Comparison of ENCODE assay signal across 15 cellular contexts in the genomic region with DNA sequence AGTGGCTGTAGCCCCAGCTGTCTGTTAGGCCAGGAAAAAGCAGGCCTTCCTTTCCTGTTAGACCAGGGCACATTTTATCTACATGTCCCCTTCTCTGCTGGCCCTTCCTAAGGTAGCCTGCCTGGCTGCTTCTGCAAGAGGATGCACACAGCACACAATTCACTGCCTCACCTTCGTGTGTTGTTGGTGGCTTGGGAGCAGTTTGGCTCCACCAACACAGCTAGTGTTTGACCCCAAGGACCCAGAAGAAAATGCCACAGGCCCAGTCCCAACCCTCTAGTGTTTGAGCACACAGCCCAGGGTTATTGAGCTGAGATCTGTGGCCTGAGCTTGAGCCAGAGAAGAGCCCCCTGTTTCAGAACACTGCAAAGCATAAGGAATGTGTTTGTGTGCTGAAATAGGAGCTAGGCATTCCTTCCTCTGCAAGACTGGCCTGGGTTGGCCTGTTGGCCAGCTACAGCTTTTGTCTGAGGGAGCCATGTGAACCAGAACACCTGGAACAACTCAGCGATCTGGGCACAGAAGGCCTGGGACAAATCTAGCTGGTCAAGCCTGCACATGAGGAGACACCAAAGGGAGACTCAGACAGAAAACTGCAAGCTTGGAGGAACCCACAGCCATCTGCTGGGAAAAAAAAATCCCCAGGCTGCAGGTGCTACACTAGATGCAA.
"Had no signal": no experiment of that assay in that cellular context is flagged by ENCODE, and none has a peak within 500 bp of the region (broad histone marks: within the 10 kb centered on the region; RNA-seq: fewer than 3 reads in every experiment).

No MANE protein-coding gene starts in this region.

- H3K27me3 ChIP-seq: brain microvascular endothelial cell, sigmoid colon, stomach, testis, upper lobe of right lung had no signal

- H3K9me3 Mint-ChIP-seq: activated CD4-positive, alpha-beta memory T cell treated with anti-CD3 and anti-CD28 coated beads, Interleukin-2, amount 10 ng/mL, durations not matched to agents 7 days and 5 days; activated T-cell treated with anti-CD3 and anti-CD28 coated beads, Interleukin-2, amount 50 U/mL, for 24 hours; nephron had no signal

- H3K4me1 Mint-ChIP-seq: nephron had no signal

- H3K27me3 Mint-ChIP-seq: activated CD4-positive, alpha-beta memory T cell treated with anti-CD3 and anti-CD28 coated beads, Interleukin-2, amount 10 ng/mL, durations not matched to agents 7 days and 5 days; activated naive CD8-positive, alpha-beta T cell had no signal

- H3K4me3 Mint-ChIP-seq: activated CD4-positive, alpha-beta memory T cell treated with anti-CD3 and anti-CD28 coated beads, Interleukin-2, amount 10 ng/mL, durations not matched to agents 7 days and 5 days; activated naive CD8-positive, alpha-beta T cell; activated T-cell treated with anti-CD3 and anti-CD28 coated beads, Interleukin-2, amount 50 U/mL, for 24 hours; nephron had no signal

- H3K27ac ChIP-seq: brain microvascular endothelial cell, heart right ventricle, sigmoid colon, stomach, testis, upper lobe of right lung had no signal

- DNase-seq: activated CD4-positive, alpha-beta memory T cell treated with anti-CD3 and anti-CD28 coated beads, Interleukin-2, amount 10 ng/mL, durations not matched to agents 7 days and 5 days; activated effector memory CD4-positive, alpha-beta T cell treated with anti-CD3 and anti-CD28 coated beads, Interleukin-2, amount 50 U/mL, for 16 hours; activated T-cell treated with anti-CD3 and anti-CD28 coated beads, Interleukin-2, amount 50 U/mL, for 24 hours; cerebellar nuclear complex; heart right ventricle; left ventricle myocardium superior; sigmoid colon; stimulated activated CD4-positive, alpha-beta T cell treated with anti-CD3 and anti-CD28 coated beads, Interleukin-2, amount 100 ng/mL, for 24 hours; stomach; testis; upper lobe of right lung had no signal

- H3K4me1 ChIP-seq: heart right ventricle, sigmoid colon, stomach, testis, upper lobe of right lung had no signal

- H3K4me3 ChIP-seq: heart right ventricle, sigmoid colon, stomach, testis, upper lobe of right lung had no signal

- H3K27ac Mint-ChIP-seq: activated CD4-positive, alpha-beta memory T cell treated with anti-CD3 and anti-CD28 coated beads, Interleukin-2, amount 10 ng/mL, durations not matched to agents 7 days and 5 days; activated naive CD8-positive, alpha-beta T cell; activated T-cell treated with anti-CD3 and anti-CD28 coated beads, Interleukin-2, amount 50 U/mL, for 24 hours; nephron had no signal

- H3K9me3 ChIP-seq: heart right ventricle, sigmoid colon, stomach, testis, upper lobe of right lung had no signal

- FAIRE-seq: frontal cortex had no signal

- H3K36me3 ChIP-seq: brain microvascular endothelial cell, heart right ventricle, sigmoid colon, stomach, upper lobe of right lung had no signal
